In the genomic region with DNA sequence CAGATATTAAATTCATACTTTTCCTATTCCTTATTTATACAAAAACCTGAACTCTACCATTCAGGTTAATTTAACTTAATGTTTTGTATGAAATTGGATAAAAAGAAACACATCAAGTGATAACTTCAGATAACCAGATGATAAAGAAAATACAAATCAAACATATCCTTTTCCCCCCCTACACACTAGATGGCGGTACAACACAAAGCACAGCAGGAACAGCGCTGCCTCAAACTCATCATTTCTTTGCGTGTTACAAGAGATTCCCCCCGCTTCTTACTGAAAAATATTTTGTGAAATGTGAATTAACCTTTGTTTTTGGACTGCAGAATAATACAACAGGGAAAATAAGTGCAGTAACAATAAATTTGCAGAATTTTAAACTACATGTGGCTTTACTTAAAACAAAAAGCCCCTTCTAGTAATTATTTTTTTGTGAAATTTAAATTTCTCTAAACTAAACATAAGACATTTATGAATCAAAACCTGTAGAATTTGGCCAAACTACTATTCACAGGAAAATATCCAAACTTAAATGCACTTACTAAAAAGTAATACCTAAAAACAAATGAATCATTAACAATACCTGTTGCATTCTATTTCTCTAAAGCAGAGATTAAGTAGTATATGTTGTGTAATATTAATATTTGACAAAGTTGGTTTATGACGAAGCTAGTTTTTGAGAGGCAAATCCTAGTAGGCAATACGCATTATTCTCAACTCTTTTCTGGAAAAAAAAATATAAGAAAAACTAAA, we compare ENCODE assay signal across 8 cellular contexts.
DNase-seq lines count a peak whose midpoint lies in the region; ATAC-seq and TF ChIP-seq lines count a peak whose summit lies in the region.

No MANE protein-coding gene starts in this region.

- intact Hi-C loops in spleen (cut with DNase I; ENCODE audit: low total_unique reads) = loop anchor here (5.0 kb wide), 1 partner anchor 215 kb away; no protein-coding TSS in a partner anchor

- WGBS in spleen, 5 donors = 35 to 44% (median 37%) methylated on average over 6 of the region's 6 CpGs

- H3K4me3 ChIP-seq in astrocyte of the cerebellum (ENCODE audit: low read depth, low read length) (no peak overlapping the region), spleen (no peak overlapping the region)

- peaks cover 0 to 6% (median 0%) of the 10 kb centered on the region in 6 donors for H3K4me1 ChIP-seq in spleen

- in situ Hi-C loops in astrocyte of the cerebellum (cut with HindIII; ENCODE audit: low sequenced_read_pairs) = loop anchor here (25.0 kb wide), 1 partner anchor 170 kb away; no protein-coding TSS in a partner anchor

- no peak for TF ChIP-seq POLR2A in spleen (IDR thresholded peaks at IDR 0.05)

- ATAC-seq in GM19438 (IDR thresholded peaks at IDR 0.05; ENCODE audit: low read depth, unreplicated experiment) (peak; percentile 58), HG03135 (IDR thresholded peaks at IDR 0.05; ENCODE audit: unreplicated experiment) (no peak)

- TF ChIP-seq CTCF in astrocyte of the cerebellum (IDR thresholded peaks at IDR 0.05; ENCODE audit: low read depth, low read length, missing control alignments) = peak; percentile 86
- peak; percentile 25 to 80 (median 72) for TF ChIP-seq CTCF in spleen (IDR thresholded peaks at IDR 0.05 in 8 of 11, conservative IDR thresholded peaks at IDR 0.05 in 3 of 11)

- H3K36me3 ChIP-seq in spleen = peaks cover 0 to under 1% (median 0%) of the 10 kb centered on the region in 6 donors

- H3K27me3 ChIP-seq in spleen (replicated peaks in 1 of 7) = no peaks in the 10 kb centered on the region

- no peak overlapping the region for H3K27ac ChIP-seq in spleen

- no peaks in the 10 kb centered on the region for H3K9me3 ChIP-seq in spleen

- peak; percentile 13 for DNase-seq in DMS114 treated with DMSO at 0.1 percent for 48 hours (lab: John Stamatoyannopoulos, UW; ENCODE audit: unreplicated experiment)
- DNase-seq in Kasumi-1 (lab: John Stamatoyannopoulos, UW) = peak; percentile 77 to 86
- DNase-seq in RKO (ENCODE audit: low spot score) = peak; percentile 76
- DNase-seq in astrocyte of the cerebellum (ENCODE audit: low read depth) = peak; percentile 64
- peak; percentile 7 for DNase-seq in iPS DF 4.7 (ENCODE audit: extremely low read depth, low spot score)
- DNase-seq in spleen = no peak
